23 cellular contexts compared by ENCODE assay signal in the genomic region with DNA sequence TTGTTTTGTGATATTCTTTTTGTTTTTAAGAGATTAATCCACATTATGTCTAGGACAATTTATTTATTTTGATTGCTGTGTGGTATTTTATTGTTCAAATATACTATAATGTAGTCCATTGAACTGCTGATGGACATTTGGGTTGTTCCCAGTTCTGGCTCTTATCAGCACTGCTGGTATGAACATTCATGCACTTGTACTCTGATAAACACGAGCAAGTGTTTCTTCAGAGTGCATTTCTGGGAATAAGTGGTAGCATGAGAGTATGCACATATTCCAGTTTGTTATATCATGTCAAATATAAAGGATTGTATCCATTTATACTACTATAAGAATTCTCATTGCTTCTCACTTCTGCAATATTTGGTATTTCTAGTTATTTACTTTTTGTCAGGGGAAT. TPM values are rescaled to one million over a fixed set of nuclear protein-coding genes. Genes with fewer than 3 reads are reported as not detected.
"Had no signal": no experiment of that assay in that cellular context is flagged by ENCODE, and none has a peak within 500 bp of the region (broad histone marks: within the 10 kb centered on the region; RNA-seq: fewer than 3 reads in every experiment).

No MANE protein-coding gene starts in this region.

- H3K36me3 Mint-ChIP-seq: activated naive CD8-positive, alpha-beta T cell; WTC11 had no signal

- H3K4me3 ChIP-seq: dorsolateral prefrontal cortex, right lobe of liver, testis, transverse colon had no signal

- H3K27ac Mint-ChIP-seq: activated CD4-positive, alpha-beta memory T cell treated with anti-CD3 and anti-CD28 coated beads, Interleukin-2, amount 10 ng/mL, durations not matched to agents 7 days and 5 days; activated CD4-positive, alpha-beta T cell treated with anti-CD3 and anti-CD28 coated beads, Interleukin-2, amount 10 ng/mL, durations not matched to agents 7 days and 5 days; activated naive CD8-positive, alpha-beta T cell; activated T-helper 2 cell treated with anti-CD3 and anti-CD28 coated beads, Interferon-gamma antibody, Interleukin-2, Interleukin-4, amounts not matched to agents 10 μg/mL and 5 μg/mL and 100 μg/mL, durations not matched to agents 14 hours and 24 hours and 36 hours; immature natural killer cell; nephron progenitor cell; WTC11 had no signal

- H3K9me3 ChIP-seq: neutrophil, right lobe of liver, testis, transverse colon had no signal

- ATAC-seq: activated T-cell treated with anti-CD3 and anti-CD28 coated beads, Interleukin-2, amount 50 U/mL, for 4 hours; right lobe of liver; stimulated activated naive CD8-positive, alpha-beta T cell treated with anti-CD3 and anti-CD28 coated beads, Interleukin-15, Interleukin-2, amounts not matched to agents 100 U/mL and 50 U/mL, for 24 hours; WTC11 had no signal

- DNase-seq: activated CD4-positive, alpha-beta memory T cell treated with anti-CD3 and anti-CD28 coated beads, Interleukin-2, amount 10 ng/mL, durations not matched to agents 7 days and 5 days; activated CD4-positive, alpha-beta T cell treated with anti-CD3 and anti-CD28 coated beads for 1 hour; activated CD4-positive, alpha-beta T cell treated with anti-CD3 and anti-CD28 coated beads, Interleukin-2, amount 10 ng/mL, durations not matched to agents 7 days and 5 days; activated T-cell treated with anti-CD3 and anti-CD28 coated beads, Interleukin-2, amount 50 U/mL, for 4 hours; anterior cingulate cortex; dorsolateral prefrontal cortex; effector memory CD4-positive, alpha-beta T cell; head of caudate nucleus; hypothalamus; immature natural killer cell; kidney; nephron progenitor cell; right lobe of liver; stimulated activated CD4-positive, alpha-beta T cell treated with anti-CD3 and anti-CD28 coated beads, Interleukin-2, amount 100 ng/mL, for 48 hours; stimulated activated naive CD8-positive, alpha-beta T cell treated with anti-CD3 and anti-CD28 coated beads, Interleukin-15, Interleukin-2, amounts not matched to agents 100 U/mL and 50 U/mL, for 24 hours; testis; transverse colon had no signal

- H3K4me1 ChIP-seq: right lobe of liver, testis, transverse colon had no signal

- H3K27me3 ChIP-seq: neutrophil, right lobe of liver, testis had no signal

- H3K4me3 Mint-ChIP-seq: activated CD4-positive, alpha-beta memory T cell treated with anti-CD3 and anti-CD28 coated beads, Interleukin-2, amount 10 ng/mL, durations not matched to agents 7 days and 5 days; activated CD4-positive, alpha-beta T cell treated with anti-CD3 and anti-CD28 coated beads, Interleukin-2, amount 10 ng/mL, durations not matched to agents 7 days and 5 days; activated naive CD8-positive, alpha-beta T cell; activated T-cell treated with anti-CD3 and anti-CD28 coated beads, Interleukin-2, amount 50 U/mL, for 4 hours; immature natural killer cell; nephron progenitor cell; WTC11 had no signal

- H3K36me3 ChIP-seq: neutrophil, right lobe of liver, transverse colon had no signal

- H3K9me3 Mint-ChIP-seq: activated CD4-positive, alpha-beta memory T cell treated with anti-CD3 and anti-CD28 coated beads, Interleukin-2, amount 10 ng/mL, durations not matched to agents 7 days and 5 days; activated CD4-positive, alpha-beta T cell treated with anti-CD3 and anti-CD28 coated beads, Interleukin-2, amount 10 ng/mL, durations not matched to agents 7 days and 5 days; activated T-cell treated with anti-CD3 and anti-CD28 coated beads, Interleukin-2, amount 50 U/mL, for 4 hours; activated T-helper 2 cell treated with anti-CD3 and anti-CD28 coated beads, Interferon-gamma antibody, Interleukin-2, Interleukin-4, amounts not matched to agents 10 μg/mL and 5 μg/mL and 100 μg/mL, durations not matched to agents 14 hours and 24 hours and 36 hours; immature natural killer cell; nephron progenitor cell had no signal

- H3K27ac ChIP-seq: dorsolateral prefrontal cortex, neutrophil, right lobe of liver, testis, transverse colon had no signal

RNA-seq across cellular contexts. Expression of a gene that starts 7.1 kb away (rescaled TPM):
- total RNA-seq: fibroblast of villous mesenchyme had no signal

RNA-seq across cellular contexts. Expression of a gene that starts 43.1 kb away (rescaled TPM):
- total RNA-seq: activated CD4-positive, alpha-beta memory T cell treated with anti-CD3 and anti-CD28 coated beads, Interleukin-2, amount 10 ng/mL, durations not matched to agents 7 days and 5 days; activated CD4-positive, alpha-beta T cell treated with anti-CD3 and anti-CD28 coated beads, Interleukin-2, amount 10 ng/mL, durations not matched to agents 7 days and 5 days; activated T-cell treated with anti-CD3 and anti-CD28 coated beads, Interleukin-2, amount 50 U/mL, for 4 hours; activated T-helper 2 cell treated with anti-CD3 and anti-CD28 coated beads, Interferon-gamma antibody, Interleukin-2, Interleukin-4, amounts not matched to agents 10 μg/mL and 5 μg/mL and 100 μg/mL, durations not matched to agents 14 hours and 24 hours and 36 hours; T-helper 1 cell treated with Interleukin-12 subunit alpha and Interleukin-12 subunit beta and Interleukin-4 antibody, amounts not matched to agents 30 ng/mL and 1 ng/mL, for 36 hours had no signal
- polyA plus RNA-seq: immature natural killer cell had no signal
